27 cellular contexts compared by ENCODE assay signal in the genomic region with DNA sequence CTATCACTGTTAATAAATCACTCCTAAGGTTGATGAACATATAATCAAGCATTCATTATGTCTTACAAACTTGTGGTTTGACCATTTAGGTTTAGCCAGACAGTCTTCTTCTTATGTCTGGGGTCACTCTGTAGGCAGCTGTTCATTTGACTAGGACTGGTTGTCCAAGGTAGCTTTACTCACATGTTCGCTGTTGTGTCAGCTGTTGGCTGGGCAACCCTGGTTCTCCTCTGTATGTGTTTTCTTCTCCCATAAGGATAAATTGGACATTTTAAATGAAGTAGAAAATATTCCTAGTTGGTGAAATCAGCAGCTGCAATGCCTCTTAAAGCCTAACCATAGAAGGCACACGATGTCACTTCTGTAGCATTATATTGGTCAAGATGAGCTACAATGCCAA.
"Had no signal": no experiment of that assay in that cellular context is flagged by ENCODE, and none has a peak within 500 bp of the region (broad histone marks: within the 10 kb centered on the region; RNA-seq: fewer than 3 reads in every experiment).

No MANE protein-coding gene starts in this region.

- H2AFZ ChIP-seq: neural progenitor cell, parathyroid adenoma had no signal

- H3K27me3 ChIP-seq: neural progenitor cell, ovary, right lobe of liver, sigmoid colon, spleen, stomach, thyroid gland, tibial nerve, upper lobe of left lung, vagina had no signal

- H3K9me3 ChIP-seq: ovary, psoas muscle, right lobe of liver, sigmoid colon, thoracic aorta, thyroid gland, tibial nerve, upper lobe of left lung, vagina had no signal

- H3K4me1 ChIP-seq: neural progenitor cell, parathyroid adenoma, psoas muscle, right lobe of liver, sigmoid colon, spleen, stomach, thyroid gland, upper lobe of left lung, vagina had no signal

- H3K4me3 ChIP-seq: neural progenitor cell, ovary, psoas muscle, right lobe of liver, sigmoid colon, skin epidermis, smooth muscle cell, spleen, stomach, thoracic aorta, thyroid gland, tibial nerve, upper lobe of left lung, vagina had no signal

- H3K36me3 ChIP-seq: neural progenitor cell, ovary, right lobe of liver, sigmoid colon, spleen, stomach, thoracic aorta, thyroid gland, tibial nerve, upper lobe of left lung, vagina had no signal

- H3K79me2 ChIP-seq: parathyroid adenoma had no signal

- H3K27ac ChIP-seq: neural progenitor cell, ovary, parathyroid adenoma, psoas muscle, right lobe of liver, sigmoid colon, skin epidermis, spleen, stomach, thoracic aorta, thyroid gland, tibial nerve, upper lobe of left lung, vagina had no signal

- DNase-seq: naive thymus-derived CD4-positive, alpha-beta T cell; natural killer cell; occipital lobe; ovary; posterior cingulate gyrus; psoas muscle; right cardiac atrium; right lobe of liver; sigmoid colon; spleen; stimulated activated CD4-positive, alpha-beta T cell treated with anti-CD3 and anti-CD28 coated beads, Interleukin-12 subunit alpha, Interleukin-12 subunit beta, amount 100 ng/mL, for 4 hours; stimulated activated CD4-positive, alpha-beta T cell treated with anti-CD3 and anti-CD28 coated beads, Interleukin-1b, Interleukin-23, amount 100 ng/mL, for 48 hours; stimulated activated CD4-positive, alpha-beta T cell treated with anti-CD3 and anti-CD28 coated beads, Interleukin-4, amount 100 ng/mL, for 1 hour; stimulated activated naive B cell treated with anti-CD40 and anti-IgM and Interleukin-4, amounts not matched to agents 10 μg/mL and 1 μg/mL and 100 μg/mL, for 72 hours; stimulated activated naive CD4-positive, alpha-beta T cell treated with Interleukin-2 at 50 U/mL for 16 hours; stomach; thyroid gland; trophoblast cell; upper lobe of left lung had no signal

- H3K9ac ChIP-seq: neural progenitor cell, parathyroid adenoma had no signal

- ATAC-seq: naive thymus-derived CD4-positive, alpha-beta T cell; natural killer cell; psoas muscle; right cardiac atrium; right lobe of liver; stimulated activated effector memory CD8-positive, alpha-beta T cell treated with anti-CD3 and anti-CD28 coated beads, Interleukin-12 subunit alpha, Interleukin-12 subunit beta, amount 100 ng/mL, for 72 hours; stimulated activated naive B cell treated with anti-CD40 and anti-IgM and Interleukin-4, amounts not matched to agents 10 μg/mL and 1 μg/mL and 100 μg/mL, for 72 hours had no signal

- H3K4me2 ChIP-seq: neural progenitor cell, smooth muscle cell had no signal
